Comparison of ENCODE assay signal across 8 cellular contexts in the genomic region with DNA sequence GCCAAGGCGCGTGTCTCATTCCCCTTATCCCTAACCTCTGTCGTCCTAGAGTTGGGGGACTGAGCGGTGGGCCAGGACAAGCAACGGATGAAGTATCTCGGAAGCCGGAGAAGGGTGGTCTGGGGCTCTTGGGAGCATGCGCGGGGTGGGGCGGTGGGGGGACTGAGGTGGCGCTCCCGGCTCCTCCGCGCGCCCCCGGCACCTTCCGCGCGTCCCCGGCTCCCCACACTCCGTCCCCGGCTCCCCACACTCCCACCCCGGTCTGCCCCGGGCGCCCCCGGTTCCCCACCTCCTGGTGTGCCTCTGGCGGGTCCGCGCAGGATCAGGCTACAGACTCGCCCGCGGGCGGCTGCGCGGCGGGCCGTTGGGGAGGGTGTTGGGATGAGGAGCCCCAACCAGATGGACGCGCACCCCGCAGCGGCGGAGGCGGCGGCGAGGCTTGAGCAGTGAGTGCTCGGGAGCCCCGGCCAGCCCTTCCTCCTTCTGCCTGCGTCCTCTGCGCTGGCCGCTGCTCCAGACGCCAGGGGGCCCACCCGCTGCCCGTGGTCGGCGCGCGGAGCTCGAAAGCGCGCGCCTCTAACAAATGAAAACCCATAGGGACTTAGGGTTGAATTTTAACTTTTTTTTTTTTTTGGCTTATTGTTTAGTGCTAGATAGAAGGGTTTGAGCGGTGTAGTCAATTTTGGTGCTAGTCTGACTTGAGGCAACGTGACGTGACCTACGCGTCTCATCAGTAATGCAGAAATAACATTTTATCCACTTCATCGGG. TPM values are rescaled to one million over a fixed set of nuclear protein-coding genes. Genes with fewer than 3 reads are reported as not detected.
A peak's percentile ranks its signal among the peaks of the same experiment; 100 is the strongest.
DNase-seq lines count a peak whose midpoint lies in the region; ATAC-seq, FAIRE-seq and TF ChIP-seq lines count a peak whose summit lies in the region.

No MANE protein-coding gene starts in this region.

- ATAC-seq in right cardiac atrium (peak; percentile 94 to 96), HG02678 (IDR thresholded peaks at IDR 0.05; ENCODE audit: unreplicated experiment) (no peak)

- WGBS in right cardiac atrium, result 3% methylated on average over 67 of the region's 67 CpGs
- 3 to 7% (median 4%) methylated on average over 44 to 67 of the region's 67 CpGs for WGBS in small intestine, 3 donors

- H3K36me3 ChIP-seq in small intestine (ENCODE audit: control insufficient read depth in 2 of 2, insufficient read depth in 2 of 2, low read length in 2 of 2), result no peaks in the 10 kb centered on the region
- H3K36me3 ChIP-seq in CD4-positive, alpha-beta memory T cell (ENCODE audit: insufficient read depth, low read length), result no peaks in the 10 kb centered on the region

- H3K9me3 ChIP-seq in right cardiac atrium (ENCODE audit: control insufficient read depth, low read length), result no peaks in the 10 kb centered on the region
- H3K9me3 ChIP-seq in small intestine (ENCODE audit: control insufficient read depth, low read depth), result no peaks in the 10 kb centered on the region
- no peaks in the 10 kb centered on the region for H3K9me3 ChIP-seq in CD4-positive, alpha-beta memory T cell (ENCODE audit: control insufficient read depth in 1 of 2, low read length in 2 of 2)

- peaks cover 31% of the 10 kb centered on the region for H3K27me3 ChIP-seq in HL-60 (ENCODE audit: insufficient read depth, poor library complexity, severe bottlenecking)
- H3K27me3 ChIP-seq in right cardiac atrium (ENCODE audit: control insufficient read depth, insufficient read depth), result no peaks in the 10 kb centered on the region
- H3K27me3 ChIP-seq in small intestine (ENCODE audit: control insufficient read depth in 2 of 2, insufficient read depth in 2 of 2, low read length in 2 of 2), result peaks cover 3 to 4% of the 10 kb centered on the region in 2 donors
- H3K27me3 ChIP-seq in CD4-positive, alpha-beta memory T cell (ENCODE audit: insufficient read depth, low read length), result peaks cover 20% of the 10 kb centered on the region

- DNase-seq in Caki2 (ENCODE audit: low read depth) (peak; percentile 34), HL-60 (ENCODE audit: low read depth in 1 of 2, low spot score in 1 of 2) (peak in 1 of 2 experiments; percentile 29), right cardiac atrium (peak; percentile 60 to 87 (median 84)), small intestine (peak; percentile 35), mesenteric fat pad (ENCODE audit: low spot score) (no peak)
- DNase-seq in CD4-positive, alpha-beta memory T cell, result no peak

- intact Hi-C loops in right cardiac atrium (cut with DNase I), result no loop called here
- intact Hi-C loops in CD4-positive, alpha-beta memory T cell (cut with micrococcal nuclease), result no loop called here

- peaks cover 5% of the 10 kb centered on the region for H3K4me1 Mint-ChIP-seq in activated naive CD8-positive, alpha-beta T cell (ENCODE audit: low read depth)
- H3K4me1 Mint-ChIP-seq in CD4-positive, alpha-beta memory T cell, result peaks cover 0 to 8% (median 6%) of the 10 kb centered on the region in 4 donors

- H3K4me3 Mint-ChIP-seq in activated naive CD8-positive, alpha-beta T cell, result peak overlapping the region; percentile 35
- no peak overlapping the region for H3K4me3 Mint-ChIP-seq in CD4-positive, alpha-beta memory T cell

- H3K4me3 ChIP-seq in HL-60 (replicated peaks; ENCODE audit: insufficient read depth, low read length), result peak overlapping the region; percentile 36
- H3K4me3 ChIP-seq in right cardiac atrium (ENCODE audit: low read length), result peak overlapping the region; percentile 30
- peak overlapping the region in 1 of 2 donors; percentile 32 for H3K4me3 ChIP-seq in small intestine (ENCODE audit: low read depth in 1 of 2, low read length in 2 of 2)
- no peak overlapping the region for H3K4me3 ChIP-seq in CD4-positive, alpha-beta memory T cell (ENCODE audit: low read length in 2 of 2)

- CTCF ChIA-PET in CD4-positive, alpha-beta memory T cell (lab: Charles Lee; ENCODE audit: partially characterized antibody), result no interaction called here

- H3K27ac Mint-ChIP-seq in activated naive CD8-positive, alpha-beta T cell, result no peak overlapping the region
- no peak overlapping the region for H3K27ac Mint-ChIP-seq in CD4-positive, alpha-beta memory T cell

- peaks cover 7% of the 10 kb centered on the region for H3K9me3 Mint-ChIP-seq in activated naive CD8-positive, alpha-beta T cell (ENCODE audit: low read depth)
- peaks cover 0 to 10% (median 3%) of the 10 kb centered on the region in 8 donors for H3K9me3 Mint-ChIP-seq in CD4-positive, alpha-beta memory T cell

- in situ Hi-C loops in Caki2 (cut with HindIII; ENCODE audit: low pct_unique_long_range_greater_than_20kb, low sequenced_read_pairs), result no loop called here

- no peaks in the 10 kb centered on the region for H3K36me3 Mint-ChIP-seq in activated naive CD8-positive, alpha-beta T cell
- no peaks in the 10 kb centered on the region for H3K36me3 Mint-ChIP-seq in CD4-positive, alpha-beta memory T cell

- no peaks in the 10 kb centered on the region for H3K4me1 ChIP-seq in right cardiac atrium (ENCODE audit: control insufficient read depth, insufficient read depth, low read length)
- H3K4me1 ChIP-seq in small intestine (ENCODE audit: control insufficient read depth in 2 of 2, insufficient read depth in 1 of 2, low read depth in 1 of 2, low read length in 1 of 2), result no peaks in the 10 kb centered on the region
- no peaks in the 10 kb centered on the region for H3K4me1 ChIP-seq in CD4-positive, alpha-beta memory T cell (ENCODE audit: insufficient read depth, low read length)

- no peak for FAIRE-seq in small intestine (lab: Jason Lieb, UNC)

- POLR2A ChIA-PET in CD4-positive, alpha-beta memory T cell (lab: Charles Lee; ENCODE audit: partially characterized antibody), result no interaction called here

- H3K27me3 Mint-ChIP-seq in activated naive CD8-positive, alpha-beta T cell, result peaks cover 45% of the 10 kb centered on the region
- peaks cover 45 to 48% of the 10 kb centered on the region in 2 donors for H3K27me3 Mint-ChIP-seq in CD4-positive, alpha-beta memory T cell

- no peak for TF ChIP-seq CTCF in HL-60 (IDR thresholded peaks at IDR 0.05; ENCODE audit: insufficient read depth, low read length)

- H3K27ac ChIP-seq in HL-60 (replicated peaks), result no peak overlapping the region
- H3K27ac ChIP-seq in right cardiac atrium (ENCODE audit: low read length), result no peak overlapping the region
- no peak overlapping the region for H3K27ac ChIP-seq in small intestine (ENCODE audit: low read depth in 1 of 2, low read length in 1 of 2)
- no peak overlapping the region for H3K27ac ChIP-seq in CD4-positive, alpha-beta memory T cell (ENCODE audit: low read depth, low read length)

RNA-seq across cellular contexts. Expression of gene CRYM, which starts 5.6 kb away (rescaled TPM):
- total RNA-seq in Caki2 (2014; rRNA removed; shearing (Covaris generic); ENCODE audit: low replicate concordance), result 10.7 and 20.5 TPM in 2 replicates
- total RNA-seq in right cardiac atrium, result 100 to 1,000 TPM; 108 to 143 (median 124) TPM
- polyA plus RNA-seq in right cardiac atrium, result 108 TPM
- polyA plus RNA-seq in small intestine, result 1 to 10 TPM; 1.6 to 6.5 (median 2.3) TPM
- not detected for total RNA-seq in CD4-positive, alpha-beta memory T cell
- not detected for polyA plus RNA-seq in CD4-positive, alpha-beta memory T cell
- total RNA-seq in mesenteric fat pad, result not detected

RNA-seq across cellular contexts. Expression of gene ANKS4B, which starts 50.2 kb away (rescaled TPM):
- total RNA-seq in Caki2 (2014; rRNA removed; shearing (Covaris generic); ENCODE audit: low replicate concordance), result not detected in 2 replicates
- total RNA-seq in right cardiac atrium (not detected), mesenteric fat pad (0.06 TPM)
- polyA plus RNA-seq in right cardiac atrium (not detected), small intestine (10 to 100 TPM; 15.9 to 42.5 (median 23.2) TPM)
- total RNA-seq in CD4-positive, alpha-beta memory T cell, result not detected
- polyA plus RNA-seq in CD4-positive, alpha-beta memory T cell, result not detected

Comparison
In these comparisons a context has a peak if more than half of its experiments do, and no peak if none do; other contexts are left out.
1. DNase-seq: peak in Caki2 (single experiment), right cardiac atrium (3 of 3) and small intestine (single experiment); none in CD4-positive, alpha-beta memory T cell (0 of 5) and mesenteric fat pad (single experiment).
2. H3K4me3 ChIP-seq: peak in HL-60 (single experiment) and right cardiac atrium (single experiment); none in CD4-positive, alpha-beta memory T cell (0 of 2).